ENCODE assay signal across 9 cellular contexts in the genomic region with DNA sequence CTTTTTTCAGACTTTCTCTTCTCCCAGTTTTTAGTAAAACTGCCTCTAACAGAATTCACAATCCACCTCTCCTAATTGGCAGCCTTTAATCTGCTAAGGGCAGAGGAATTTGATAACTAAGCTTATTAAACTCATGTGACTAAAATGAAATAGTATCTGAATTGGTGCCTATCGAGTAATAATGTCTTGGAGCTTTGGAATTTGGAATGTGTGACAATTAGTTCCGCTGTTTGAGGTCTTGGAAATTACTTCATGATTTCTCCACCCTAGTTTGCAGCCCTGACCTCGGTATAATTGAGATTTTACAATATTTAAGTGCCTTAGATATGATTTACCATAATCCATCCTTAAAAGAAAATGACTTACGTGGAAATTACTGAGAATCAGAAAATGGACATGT.
"Had no signal": no experiment of that assay in that cellular context is flagged by ENCODE, and none has a peak within 500 bp of the region (broad histone marks: within the 10 kb centered on the region; RNA-seq: fewer than 3 reads in every experiment).

No MANE protein-coding gene starts in this region.

- H3K36me3 ChIP-seq: HAP-1 had no signal

- H3K4me1 ChIP-seq: HAP-1 had no signal

- H3K9ac ChIP-seq: GM23248 had no signal

- H2AFZ ChIP-seq: GM23248 had no signal

- H3K27ac ChIP-seq: GM23248, HL-60 had no signal

- H3K4me3 ChIP-seq: GM23248, HAP-1 had no signal

- DNase-seq: GM23248, GOT3, H7, HFFc6, KBM-7 had no signal

- ATAC-seq: HCT116, HepG2 had no signal

- H3K9me3 ChIP-seq: HAP-1 had no signal
